17 cellular contexts compared by ENCODE assay signal in the genomic region with DNA sequence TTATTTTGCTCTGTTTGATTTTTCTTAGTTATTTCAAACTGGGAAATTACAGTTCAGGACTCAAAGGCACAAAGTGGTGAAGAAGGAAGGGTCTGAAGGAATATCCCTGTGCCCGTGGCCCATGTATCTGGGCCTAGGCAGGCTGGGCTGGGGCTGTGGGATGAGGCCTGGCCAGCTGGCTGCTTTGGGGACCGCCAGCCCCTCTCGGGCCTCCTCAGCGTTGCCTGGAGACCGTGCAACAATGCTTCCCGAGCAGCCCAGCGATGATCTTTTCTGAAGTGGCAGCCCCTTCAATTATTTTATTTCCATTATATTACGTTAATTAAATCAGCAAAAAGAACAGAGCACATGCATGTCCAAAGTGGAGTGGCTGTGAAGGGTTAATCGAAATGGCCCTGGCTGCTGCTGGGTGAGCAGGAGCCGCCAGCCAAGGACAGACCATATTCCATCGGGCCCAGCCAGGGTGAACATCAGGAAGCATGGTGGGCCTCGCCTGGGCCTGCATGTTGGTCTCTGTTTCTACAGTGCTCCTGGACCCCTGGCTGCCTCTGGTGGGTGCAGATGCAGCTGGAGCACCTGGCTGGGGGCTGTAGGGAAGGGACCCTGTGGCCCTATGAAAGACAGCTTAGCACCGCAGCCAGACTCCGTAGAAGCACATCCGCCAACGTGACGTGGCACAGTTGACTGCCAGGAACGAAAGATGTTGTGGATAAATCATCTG.
"Had no signal": no experiment of that assay in that cellular context is flagged by ENCODE, and none has a peak within 500 bp of the region (broad histone marks: within the 10 kb centered on the region; RNA-seq: fewer than 3 reads in every experiment).

No MANE protein-coding gene starts in this region.

- H3K4me3 ChIP-seq: colonic mucosa, left ventricle myocardium inferior, lower lobe of right lung, right atrium auricular region, tibial artery, upper lobe of left lung, uterus had no signal

- H3K4me1 ChIP-seq: colonic mucosa, foreskin keratinocyte, lower lobe of right lung, right atrium auricular region, tibial artery, upper lobe of left lung, uterus had no signal

- ATAC-seq: foreskin keratinocyte, lower lobe of right lung had no signal

- DNase-seq: colonic mucosa; dermis blood vessel endothelial cell; erythroblast; foreskin keratinocyte; immature natural killer cell; left ventricle myocardium inferior; lower lobe of right lung; midbrain; naive B cell; posterior cingulate gyrus; small intestine; stimulated activated CD4-positive, alpha-beta T cell treated with anti-CD3 and anti-CD28 coated beads, Interleukin-12 subunit alpha, Interleukin-12 subunit beta, amount 100 ng/mL, for 4 hours; stimulated activated naive CD4-positive, alpha-beta T cell; tibial artery; uterus had no signal

- H3K27me3 ChIP-seq: colonic mucosa, foreskin keratinocyte, right atrium auricular region, tibial artery, upper lobe of left lung, uterus had no signal

- H3K27ac ChIP-seq: colonic mucosa, foreskin keratinocyte, left ventricle myocardium inferior, lower lobe of right lung, right atrium auricular region, tibial artery, upper lobe of left lung, uterus had no signal

- H3K9me3 ChIP-seq: colonic mucosa, left ventricle myocardium inferior, lower lobe of right lung, right atrium auricular region, tibial artery, upper lobe of left lung, uterus had no signal

- H3K36me3 ChIP-seq: colonic mucosa, left ventricle myocardium inferior, lower lobe of right lung, right atrium auricular region, tibial artery, upper lobe of left lung, uterus had no signal
